8 cellular contexts compared by ENCODE assay signal in the genomic region with DNA sequence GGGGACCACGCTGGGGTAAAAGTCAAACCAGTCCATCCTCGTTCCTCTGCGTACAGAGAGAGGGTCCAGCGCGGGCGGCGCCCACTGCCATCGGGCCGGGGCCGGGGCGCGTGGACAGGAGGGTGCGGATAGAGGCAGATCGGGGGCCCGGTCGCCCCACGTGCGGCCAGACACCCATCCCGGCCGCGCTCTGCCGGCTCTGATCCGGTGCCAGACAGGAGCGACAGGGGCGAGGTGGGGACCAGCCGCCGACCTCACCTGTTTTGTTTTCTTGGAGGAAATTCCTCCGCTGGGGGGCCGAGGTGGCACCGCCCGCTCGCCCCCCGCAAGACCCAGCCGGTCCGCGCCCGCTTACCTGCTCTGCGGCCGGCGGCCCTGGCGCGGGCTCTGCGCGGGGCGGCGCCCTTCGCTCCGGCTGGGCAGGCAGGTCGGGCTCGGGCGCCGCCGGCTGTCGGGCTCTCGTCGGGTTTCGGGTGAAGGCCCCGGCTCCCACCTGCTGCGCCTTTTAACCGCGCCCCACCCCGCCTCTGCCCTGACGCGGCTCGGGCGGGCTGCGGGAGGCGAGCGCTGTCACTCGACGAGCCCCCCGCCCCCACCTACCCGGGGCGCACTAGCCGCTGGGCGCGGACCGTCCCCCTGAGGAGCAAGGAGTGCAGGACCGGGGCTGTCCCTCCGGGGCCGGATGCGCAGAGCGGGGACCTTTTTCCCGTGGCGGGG. TPM values are rescaled to one million over a fixed set of nuclear protein-coding genes. Genes with fewer than 3 reads are reported as not detected.
DNase-seq lines count a peak whose midpoint lies in the region; ATAC-seq and TF ChIP-seq lines count a peak whose summit lies in the region.

GJB6 (minus strand) TSS at position 481 of the 717 bp plus-strand sequence. CDS start 8,839 bp downstream, outside the sequence.

- H3K9me3 ChIP-seq in heart left ventricle (no peaks in the 10 kb centered on the region), skeletal muscle satellite cell (replicated peaks; ENCODE audit: low read length) (no peaks in the 10 kb centered on the region)

- ATAC-seq in heart left ventricle (peak in 2 of 4 donors; percentile 26 to 51), HG03045 (IDR thresholded peaks at IDR 0.05; ENCODE audit: unreplicated experiment) (no peak), HG02571 (IDR thresholded peaks at IDR 0.05; ENCODE audit: unreplicated experiment) (no peak)

- 1 to 2% (median 1%) methylated on average over 25 to 85 of the region's 85 CpGs for WGBS in heart left ventricle, 4 donors

- H3K27ac ChIP-seq in heart left ventricle = no peak within 1 kb of the TSS

- intact Hi-C loops in heart left ventricle (cut with DNase I) = no loop called here

- peak; percentile 93 for DNase-seq in H7
- peak; percentile 73 for DNase-seq in activated CD8-positive, alpha-beta memory T cell treated with anti-CD3 and anti-CD28 coated beads for 24 hours
- no peak for DNase-seq in heart left ventricle
- no peak for DNase-seq in OCI-M2 (lab: John Stamatoyannopoulos, UW; ENCODE audit: unreplicated experiment)
- no peak for DNase-seq in DMS114 treated with DMSO at 0.1 percent for 48 hours (lab: John Stamatoyannopoulos, UW; ENCODE audit: unreplicated experiment)

- TF ChIP-seq POLR2A in heart left ventricle (IDR thresholded peaks at IDR 0.05) = no peak

- H3K9ac ChIP-seq in skeletal muscle satellite cell (ENCODE audit: low read depth, low read length) = no peak within 1 kb of the TSS

- H3K4me2 ChIP-seq in skeletal muscle satellite cell (ENCODE audit: low read length) = peak within 1 kb of the TSS; percentile 25

- peaks cover 56% of the 10 kb centered on the region for H3K27me3 ChIP-seq in H7 (ENCODE audit: control insufficient read depth, insufficient read depth, low read length)
- H3K27me3 ChIP-seq in heart left ventricle = peaks cover 17 to 64% (median 29%) of the 10 kb centered on the region in 9 donors
- H3K27me3 ChIP-seq in skeletal muscle satellite cell (ENCODE audit: control insufficient read depth, insufficient read depth, low read length) = peaks cover 76% of the 10 kb centered on the region

- no peak for TF ChIP-seq CTCF in heart left ventricle (IDR thresholded peaks at IDR 0.05)

- H3K36me3 ChIP-seq in H7 (replicated peaks; ENCODE audit: control insufficient read depth, insufficient read depth, low read length) (no peaks in the 10 kb centered on the region), heart left ventricle (no peaks in the 10 kb centered on the region), skeletal muscle satellite cell (ENCODE audit: insufficient read depth, low read length) (no peaks in the 10 kb centered on the region)

- H3K4me3 ChIP-seq in H7 (ENCODE audit: insufficient read depth, low read depth, low read length) = peak within 1 kb of the TSS; percentile 27
- peak within 1 kb of the TSS; percentile 13 to 51 (median 32) for H3K4me3 ChIP-seq in heart left ventricle
- no peak within 1 kb of the TSS for H3K4me3 ChIP-seq in skeletal muscle satellite cell (ENCODE audit: low read length)

- H3K4me1 ChIP-seq in heart left ventricle = peaks cover 0 to 15% (median 4%) of the 10 kb centered on the region in 12 donors
- peaks cover 5% of the 10 kb centered on the region for H3K4me1 ChIP-seq in skeletal muscle satellite cell (ENCODE audit: control insufficient read depth, insufficient read depth, low read length)

RNA-seq across cellular contexts. Expression of gene GJB6, which starts in this region (rescaled TPM):
- not detected in 2 replicates for total RNA-seq in H7 (2014; rRNA removed; shearing (Covaris generic))
- total RNA-seq in heart left ventricle = not detected
- polyA plus RNA-seq in heart left ventricle = not detected
- total RNA-seq in skeletal muscle satellite cell (2012; rRNA removed) = not detected in 2 replicates

Comparison
In these comparisons a context has a peak if more than half of its experiments do, and no peak if none do; other contexts are left out.
1. Peak in DNase-seq and H3K4me3 ChIP-seq in H7; RNA of the gene not detected or under 1 TPM.